In the genomic region with DNA sequence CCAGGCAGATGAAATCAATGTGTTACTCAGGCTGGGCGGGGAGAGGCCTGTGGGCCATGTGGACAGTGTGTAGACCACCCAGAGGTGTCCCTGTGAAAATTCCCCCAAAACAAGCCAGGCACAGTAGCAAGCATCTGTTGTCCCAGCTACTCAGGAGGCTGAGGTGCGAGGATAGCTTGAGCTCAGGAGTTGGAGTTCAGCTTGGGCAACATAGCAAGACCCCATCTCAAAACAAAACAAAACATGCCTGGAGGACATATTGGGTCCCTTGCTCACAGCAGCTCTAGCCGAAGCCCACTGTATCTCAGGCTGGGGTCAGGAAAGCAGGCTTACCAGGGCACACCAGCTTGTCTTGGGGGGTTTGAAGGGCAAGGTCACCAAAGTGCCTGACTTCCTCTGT, we compare ENCODE assay signal across 17 cellular contexts. TPM values are rescaled to one million over a fixed set of nuclear protein-coding genes. Genes with fewer than 3 reads are reported as not detected.
DNase-seq lines count a peak whose midpoint lies in the region; ATAC-seq and TF ChIP-seq lines count a peak whose summit lies in the region.
"Had no signal": no experiment of that assay in that cellular context is flagged by ENCODE, and none has a peak within 500 bp of the region (broad histone marks: within the 10 kb centered on the region; RNA-seq: fewer than 3 reads in every experiment).

No MANE protein-coding gene starts in this region.

- ATAC-seq in activated T-cell treated with anti-CD3 and anti-CD28 coated beads, Interleukin-2, amount 50 U/mL, for 4 hours = no peak
- no peak for ATAC-seq in GM21717 (IDR thresholded peaks at IDR 0.05; ENCODE audit: unreplicated experiment)
- no peak for ATAC-seq in HG02938 (IDR thresholded peaks at IDR 0.05; ENCODE audit: unreplicated experiment)
- ATAC-seq: A549, left lung had no signal

- intact Hi-C loops in posterior vena cava (cut with DNase I) = no loop called here

- no peaks in the 10 kb centered on the region for H3K9me3 Mint-ChIP-seq in activated T-cell treated with anti-CD3 and anti-CD28 coated beads, Interleukin-2, amount 50 U/mL, for 4 hours
- no peaks in the 10 kb centered on the region for H3K9me3 Mint-ChIP-seq in activated T-cell treated with anti-CD3 and anti-CD28 coated beads, Interleukin-2, amount 50 U/mL, for 24 hours
- H3K9me3 Mint-ChIP-seq in IgD-negative memory B cell (peaks cover 0 to 1% (median 0%) of the 10 kb centered on the region in 3 donors), immature natural killer cell (peaks cover 0 to 2% (median 0%) of the 10 kb centered on the region in 6 donors), progenitor cell of endocrine pancreas (ENCODE audit: low read depth) (no peaks in the 10 kb centered on the region)

- DNase-seq in activated T-cell treated with anti-CD3 and anti-CD28 coated beads, Interleukin-2, amount 50 U/mL, for 4 hours = no peak
- DNase-seq in activated T-cell treated with anti-CD3 and anti-CD28 coated beads, Interleukin-2, amount 50 U/mL, for 24 hours = no peak
- DNase-seq in immature natural killer cell (no peak), progenitor cell of endocrine pancreas (ENCODE audit: low spot score, unreplicated experiment) (no peak), posterior vena cava (ENCODE audit: low spot score) (no peak)
- DNase-seq: activated T-cell treated with anti-CD3 and anti-CD28 coated beads, Interleukin-2, amount 50 U/mL, for 1 hour; amniotic stem cell; C1 segment of cervical spinal cord; dermis blood vessel endothelial cell; DMS 273 treated with DMSO at 0.1 percent for 48 hours; head of caudate nucleus; left lung; NCI-H524 treated with DMSO at 0.1 percent for 48 hours had no signal

- peaks cover 2% of the 10 kb centered on the region for H3K36me3 Mint-ChIP-seq in activated T-cell treated with anti-CD3 and anti-CD28 coated beads, Interleukin-2, amount 50 U/mL, for 4 hours (ENCODE audit: insufficient read depth)
- peaks cover 31% of the 10 kb centered on the region for H3K36me3 Mint-ChIP-seq in activated T-cell treated with anti-CD3 and anti-CD28 coated beads, Interleukin-2, amount 50 U/mL, for 24 hours (ENCODE audit: low read depth)
- H3K36me3 Mint-ChIP-seq in IgD-negative memory B cell = peaks cover 4% of the 10 kb centered on the region
- H3K36me3 Mint-ChIP-seq in immature natural killer cell = peaks cover 0 to 3% (median 0%) of the 10 kb centered on the region in 3 donors
- H3K36me3 Mint-ChIP-seq in progenitor cell of endocrine pancreas (ENCODE audit: insufficient read depth) = peaks cover 1% of the 10 kb centered on the region

- no peak for TF ChIP-seq CTCF in progenitor cell of endocrine pancreas (IDR thresholded peaks at IDR 0.05; ENCODE audit: unreplicated experiment)

- H3K4me1 Mint-ChIP-seq in activated T-cell treated with anti-CD3 and anti-CD28 coated beads, Interleukin-2, amount 50 U/mL, for 4 hours (ENCODE audit: low read depth) = peaks cover 15% of the 10 kb centered on the region
- peaks cover 22% of the 10 kb centered on the region for H3K4me1 Mint-ChIP-seq in activated T-cell treated with anti-CD3 and anti-CD28 coated beads, Interleukin-2, amount 50 U/mL, for 24 hours (ENCODE audit: low read depth)
- H3K4me1 Mint-ChIP-seq in IgD-negative memory B cell = peaks cover 10 to 17% (median 13%) of the 10 kb centered on the region in 3 donors
- H3K4me1 Mint-ChIP-seq in immature natural killer cell = peaks cover 5 to 16% of the 10 kb centered on the region in 2 donors
- H3K4me1 Mint-ChIP-seq in progenitor cell of endocrine pancreas (ENCODE audit: low read depth) = peaks cover 2% of the 10 kb centered on the region

- H3K27ac Mint-ChIP-seq in activated T-cell treated with anti-CD3 and anti-CD28 coated beads, Interleukin-2, amount 50 U/mL, for 24 hours = no peak overlapping the region
- peak overlapping the region in 1 of 3 donors; percentile 34 for H3K27ac Mint-ChIP-seq in IgD-negative memory B cell
- peak overlapping the region in 4 of 6 donors; percentile 39 to 80 (median 62) for H3K27ac Mint-ChIP-seq in immature natural killer cell
- peak overlapping the region; percentile 89 for H3K27ac Mint-ChIP-seq in progenitor cell of endocrine pancreas

- H3K4me3 Mint-ChIP-seq in activated T-cell treated with anti-CD3 and anti-CD28 coated beads, Interleukin-2, amount 50 U/mL, for 4 hours = peak overlapping the region; percentile 60
- no peak overlapping the region for H3K4me3 Mint-ChIP-seq in activated T-cell treated with anti-CD3 and anti-CD28 coated beads, Interleukin-2, amount 50 U/mL, for 24 hours
- H3K4me3 Mint-ChIP-seq in IgD-negative memory B cell = peak overlapping the region in 3 of 4 donors; percentile 65 to 69 (median 66)
- peak overlapping the region in 2 of 5 donors; percentile 27 to 40 for H3K4me3 Mint-ChIP-seq in immature natural killer cell
- H3K4me3 Mint-ChIP-seq in progenitor cell of endocrine pancreas (ENCODE audit: low read depth) = peak overlapping the region; percentile 26

- no peaks in the 10 kb centered on the region for H3K27me3 Mint-ChIP-seq in activated T-cell treated with anti-CD3 and anti-CD28 coated beads, Interleukin-2, amount 50 U/mL, for 4 hours (ENCODE audit: low read depth)
- no peaks in the 10 kb centered on the region for H3K27me3 Mint-ChIP-seq in activated T-cell treated with anti-CD3 and anti-CD28 coated beads, Interleukin-2, amount 50 U/mL, for 24 hours
- H3K27me3 Mint-ChIP-seq in IgD-negative memory B cell = no peaks in the 10 kb centered on the region
- peaks cover 25 to 28% (median 26%) of the 10 kb centered on the region in 3 donors for H3K27me3 Mint-ChIP-seq in immature natural killer cell (ENCODE audit: low read depth in 3 of 3)
- no peaks in the 10 kb centered on the region for H3K27me3 Mint-ChIP-seq in progenitor cell of endocrine pancreas

RNA-seq across cellular contexts. Expression of gene PTMA, which starts 4.3 kb away (rescaled TPM):
- total RNA-seq in activated T-cell treated with anti-CD3 and anti-CD28 coated beads, Interleukin-2, amount 50 U/mL, for 4 hours = 1,000 to 10,000 TPM; 2,248 to 2,672 (median 2,390) TPM
- polyA plus RNA-seq in IgD-negative memory B cell (2,664 TPM), immature natural killer cell (1,000 to 10,000 TPM in 2 of 3 donors, 100 to 1,000 TPM in 1; 953 to 2,361 (median 1,987) TPM)
- total RNA-seq in progenitor cell of endocrine pancreas (1,066 and 1,116 TPM in 2 replicates), posterior vena cava (100 to 1,000 TPM; 772 to 863 TPM)
